Comparison of ENCODE assay signal across 1 cellular context in the genomic region with DNA sequence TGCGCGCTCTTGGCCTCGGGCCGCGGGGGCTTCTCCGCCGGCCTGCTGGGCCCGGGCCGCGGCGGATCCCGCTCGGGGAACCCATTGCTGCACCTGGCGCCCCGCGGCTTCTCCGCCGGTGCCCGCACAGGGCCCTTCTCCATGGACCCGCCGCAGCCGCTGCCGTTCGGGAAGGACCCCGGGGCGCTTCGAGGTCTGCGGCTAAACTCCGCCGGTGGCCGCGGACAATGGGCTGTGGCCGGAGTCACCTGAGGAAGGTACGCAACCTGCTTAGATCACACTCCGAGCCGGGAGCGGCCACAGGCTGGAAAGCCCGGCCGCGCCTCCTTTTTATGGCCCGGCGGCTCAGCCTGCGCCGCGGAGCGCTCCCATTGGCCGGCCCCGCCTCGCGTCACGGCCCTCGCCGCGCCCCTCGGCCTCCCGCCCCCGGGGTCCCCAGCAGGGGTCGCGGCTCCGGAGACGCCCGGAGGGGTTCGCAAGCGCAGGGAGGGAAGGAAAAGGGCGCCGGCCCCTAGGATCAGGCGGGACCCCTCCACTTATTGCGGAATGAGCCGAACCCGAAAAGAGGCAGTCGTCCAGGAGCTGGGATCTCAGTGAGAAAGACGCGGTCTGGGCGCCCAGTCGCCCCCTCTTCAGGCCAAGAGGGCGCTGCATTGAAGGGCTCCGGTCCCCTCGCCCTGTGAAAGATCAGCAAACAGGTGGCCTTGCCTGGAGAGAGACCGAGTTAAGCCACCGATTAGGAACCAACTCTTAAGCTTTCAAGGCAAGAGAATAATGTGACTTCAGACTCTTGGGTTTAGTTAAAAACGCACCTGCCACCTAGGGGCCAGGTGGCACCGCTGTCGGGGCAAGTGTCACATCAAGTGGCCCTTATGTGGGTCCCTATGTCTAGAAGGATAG.
TF ChIP-seq lines count a peak whose summit lies in the region.

A gene with protein sequence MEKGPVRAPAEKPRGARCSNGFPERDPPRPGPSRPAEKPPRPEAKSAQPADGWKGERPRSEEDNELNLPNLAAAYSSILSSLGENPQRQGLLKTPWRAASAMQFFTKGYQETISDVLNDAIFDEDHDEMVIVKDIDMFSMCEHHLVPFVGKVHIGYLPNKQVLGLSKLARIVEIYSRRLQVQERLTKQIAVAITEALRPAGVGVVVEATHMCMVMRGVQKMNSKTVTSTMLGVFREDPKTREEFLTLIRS (minus strand): TSS at position 306 of the 900 bp plus-strand sequence. CDS start 163 bp downstream, at position 143.

TF ChIP-seq in HepG2, 621 proteins besides CTCF, POLR2A, EP300 and RAD21 (continued from another document):
- TF ChIP-seq, protein P1, sequence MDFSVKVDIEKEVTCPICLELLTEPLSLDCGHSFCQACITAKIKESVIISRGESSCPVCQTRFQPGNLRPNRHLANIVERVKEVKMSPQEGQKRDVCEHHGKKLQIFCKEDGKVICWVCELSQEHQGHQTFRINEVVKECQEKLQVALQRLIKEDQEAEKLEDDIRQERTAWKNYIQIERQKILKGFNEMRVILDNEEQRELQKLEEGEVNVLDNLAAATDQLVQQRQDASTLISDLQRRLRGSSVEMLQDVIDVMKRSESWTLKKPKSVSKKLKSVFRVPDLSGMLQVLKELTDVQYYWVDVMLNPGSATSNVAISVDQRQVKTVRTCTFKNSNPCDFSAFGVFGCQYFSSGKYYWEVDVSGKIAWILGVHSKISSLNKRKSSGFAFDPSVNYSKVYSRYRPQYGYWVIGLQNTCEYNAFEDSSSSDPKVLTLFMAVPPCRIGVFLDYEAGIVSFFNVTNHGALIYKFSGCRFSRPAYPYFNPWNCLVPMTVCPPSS (IDR thresholded peaks at IDR 0.05) = no peak
- TF ChIP-seq ZNF124 (CRISPR knock-in tag; IDR thresholded peaks at IDR 0.05) = no peak
- TF ChIP-seq, protein P2, sequence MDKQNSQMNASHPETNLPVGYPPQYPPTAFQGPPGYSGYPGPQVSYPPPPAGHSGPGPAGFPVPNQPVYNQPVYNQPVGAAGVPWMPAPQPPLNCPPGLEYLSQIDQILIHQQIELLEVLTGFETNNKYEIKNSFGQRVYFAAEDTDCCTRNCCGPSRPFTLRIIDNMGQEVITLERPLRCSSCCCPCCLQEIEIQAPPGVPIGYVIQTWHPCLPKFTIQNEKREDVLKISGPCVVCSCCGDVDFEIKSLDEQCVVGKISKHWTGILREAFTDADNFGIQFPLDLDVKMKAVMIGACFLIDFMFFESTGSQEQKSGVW (CRISPR knock-in tag; IDR thresholded peaks at IDR 0.05; ENCODE audit: borderline replicate concordance) = no peak
- no peak; the same call in 1 of the 2 replicates for TF ChIP-seq GTF3A (CRISPR knock-in tag; conservative IDR thresholded peaks at IDR 0.05)
- TF ChIP-seq MED1 (CRISPR knock-in tag; IDR thresholded peaks at IDR 0.05) = no peak
- no peak; the same call in 1 of the 2 replicates for TF ChIP-seq ZNF367 (CRISPR knock-in tag; IDR thresholded peaks at IDR 0.05; ENCODE audit: borderline replicate concordance)
- TF ChIP-seq ZNF274 (CRISPR knock-in tag; IDR thresholded peaks at IDR 0.05) = peak; percentile 68; the same call in 1 of the 2 replicates
- TF ChIP-seq MIXL1 (CRISPR knock-in tag; IDR thresholded peaks at IDR 0.05) = no peak; the same call in 1 of the 2 replicates
